ENCODE assay signal across 21 cellular contexts in the genomic region with DNA sequence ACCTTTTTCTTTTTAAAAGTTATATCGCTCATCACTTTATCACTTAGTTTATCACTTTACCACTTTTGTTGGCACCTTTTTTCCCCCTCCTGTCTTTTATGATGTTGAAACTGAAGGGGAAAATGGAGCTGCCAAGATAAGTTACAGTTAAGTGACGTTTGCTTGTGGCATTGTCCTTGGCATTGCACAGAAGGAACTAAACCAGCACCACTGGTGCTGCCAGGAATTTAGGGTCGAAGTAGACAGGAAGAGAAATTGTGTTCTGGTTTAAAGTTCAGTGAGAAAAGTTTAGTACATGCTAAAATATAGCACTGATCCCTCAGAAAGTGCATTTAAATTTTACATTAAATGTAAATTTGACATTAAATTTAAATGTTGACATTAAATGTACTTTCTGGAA. TPM values are rescaled to one million over a fixed set of nuclear protein-coding genes. Genes with fewer than 3 reads are reported as not detected.
"Had no signal": no experiment of that assay in that cellular context is flagged by ENCODE, and none has a peak within 500 bp of the region (broad histone marks: within the 10 kb centered on the region; RNA-seq: fewer than 3 reads in every experiment).

No MANE protein-coding gene starts in this region.

- H3K27ac ChIP-seq: gastroesophageal sphincter, SK-N-MC, suprapubic skin had no signal

- H3K4me3 ChIP-seq: gastroesophageal sphincter, lung, SK-N-MC, skin epidermis, suprapubic skin had no signal

- ATAC-seq: activated CD4-positive, alpha-beta T cell treated with anti-CD3 and anti-CD28 coated beads for 36 hours; activated CD8-positive, alpha-beta memory T cell treated with anti-CD3 and anti-CD28 coated beads, Interleukin-2, amount 10 ng/mL, durations not matched to agents 7 days and 5 days; activated T-helper 17 cell treated with anti-CD3 and anti-CD28 coated beads, Interleukin-2, amount 50 U/mL, for 72 hours; gastroesophageal sphincter; WTC11 had no signal

- H3K27me3 ChIP-seq: gastroesophageal sphincter, heart left ventricle, suprapubic skin had no signal

- FAIRE-seq: colon had no signal

- H3K36me3 ChIP-seq: gastroesophageal sphincter, heart left ventricle, suprapubic skin had no signal

- H3K9me3 ChIP-seq: gastroesophageal sphincter, heart left ventricle, suprapubic skin had no signal

- DNase-seq: activated CD4-positive, alpha-beta memory T cell treated with anti-CD3 and anti-CD28 coated beads, Interleukin-2, amount 10 ng/mL, durations not matched to agents 7 days and 5 days; activated CD4-positive, alpha-beta T cell treated with anti-CD3 and anti-CD28 coated beads for 36 hours; activated CD8-positive, alpha-beta memory T cell treated with anti-CD3 and anti-CD28 coated beads, Interleukin-2, amount 10 ng/mL, durations not matched to agents 7 days and 5 days; activated naive CD4-positive, alpha-beta T cell; activated naive CD8-positive, alpha-beta T cell treated with anti-CD3 and anti-CD28 coated beads, Interleukin-2, amount 10 ng/mL, durations not matched to agents 7 days and 5 days; activated T-cell treated with anti-CD3 and anti-CD28 coated beads, Interleukin-2, amount 50 U/mL, for 1 hour; amygdala; caudate nucleus; heart left ventricle; immature natural killer cell; nucleus accumbens; stimulated activated CD4-positive, alpha-beta T cell treated with anti-CD3 and anti-CD28 coated beads, Interleukin-15, amount 100 ng/mL, for 24 hours; stimulated activated CD4-positive, alpha-beta T cell treated with anti-CD3 and anti-CD28 coated beads, Interleukin-2, amount 100 ng/mL, for 48 hours had no signal

RNA-seq across cellular contexts. Expression of a gene that starts 49.9 kb away (rescaled TPM):
- polyA plus RNA-seq: immature natural killer cell had no signal
